In genomic region chrX:129876734-129877395, GRCh38 we compare ENCODE assay signal across 10 cellular contexts. TPM values are rescaled to one million over a fixed set of nuclear protein-coding genes. Genes with fewer than 3 reads are reported as not detected.
DNase-seq lines count a peak whose midpoint lies in the region; ATAC-seq and TF ChIP-seq lines count a peak whose summit lies in the region.
"Had no signal": no experiment of that assay in that cellular context is flagged by ENCODE, and none has a peak within 500 bp of the region (broad histone marks: within the 10 kb centered on the region; RNA-seq: fewer than 3 reads in every experiment).

No MANE protein-coding gene starts in this region.

- no peak for TF ChIP-seq CTCF in A673 (conservative IDR thresholded peaks at IDR 0.05; ENCODE audit: low read depth, low read length)
- no peak for TF ChIP-seq CTCF in HCT116 (IDR thresholded peaks at IDR 0.05 in 2 of 3, conservative IDR thresholded peaks at IDR 0.05 in 1 of 3; ENCODE audit: borderline replicate concordance in 1 of 3, insufficient read depth in 1 of 3, low read depth in 2 of 3, low read length in 2 of 3)
- TF ChIP-seq CTCF in fibroblast of pulmonary artery (IDR thresholded peaks at IDR 0.05; ENCODE audit: low read length, missing control alignments) = no peak

- H3K9me3 ChIP-seq in A673 (ENCODE audit: low read depth, low read length, poor library complexity, severe bottlenecking) (no peaks in the 10 kb centered on the region), HCT116 (ENCODE audit: control insufficient read depth in 1 of 2, insufficient read depth in 1 of 2, low read depth in 1 of 2, low read length in 2 of 2) (no peaks in the 10 kb centered on the region)
- H3K9me3 ChIP-seq: sigmoid colon had no signal

- POLR2A ChIA-PET in A673 (lab: Charles Lee; ENCODE audit: low non-redundant PET) = no interaction called here
- POLR2A ChIA-PET in HCT116 (lab: Charles Lee) = no interaction called here

- H3K27me3 ChIP-seq in A673 (replicated peaks; ENCODE audit: insufficient read depth, low read depth, low read length, poor library complexity) = no peaks in the 10 kb centered on the region
- H3K27me3 ChIP-seq in HCT116 (ENCODE audit: insufficient read depth, low read length) = no peaks in the 10 kb centered on the region
- H3K27me3 ChIP-seq: sigmoid colon had no signal

- H2AFZ ChIP-seq in HCT116 (ENCODE audit: low read depth, low read length, poor library complexity, severe bottlenecking) = peak overlapping the region; percentile 78

- no peak for TF ChIP-seq POLR2A in HCT116 (IDR thresholded peaks at IDR 0.05; ENCODE audit: borderline replicate concordance, extremely low read depth, insufficient read depth, insufficient read length)

- TF ChIP-seq RAD21 in HCT116 (IDR thresholded peaks at IDR 0.05; ENCODE audit: low read depth) = no peak

- H3K4me3 ChIP-seq in A673 (ENCODE audit: low read depth, low read length, poor library complexity, severe bottlenecking) = no peak overlapping the region
- H3K4me3 ChIP-seq in HCT116 (replicated peaks in 1 of 2; ENCODE audit: low read depth in 1 of 2, low read length in 2 of 2) = no peak overlapping the region
- no peak overlapping the region for H3K4me3 ChIP-seq in fibroblast of pulmonary artery (replicated peaks; ENCODE audit: low read depth, low read length)
- H3K4me3 ChIP-seq: BLaER1 treated with 17β-estradiol and CSF1 and Interleukin-3, amounts not matched to agents 10 nM and 100 nM; sigmoid colon had no signal

- CTCF ChIA-PET in A673 (lab: Charles Lee) (interaction anchor here (0.6 kb wide), 1 partner anchor 100 kb away, joined by 6 read pairs; no protein-coding TSS in a partner anchor), HCT116 (lab: Charles Lee) (no interaction called here)

- RAD21 ChIA-PET in HCT116 (lab: Charles Lee; ENCODE audit: low non-redundant PET in 1 of 2, low total read pairs in 2 of 2, uncharacterized antibody in 2 of 2, unreplicated experiment in 2 of 2) = no interaction called here

- no peaks in the 10 kb centered on the region for H4K20me1 ChIP-seq in HCT116 (ENCODE audit: insufficient read depth)
- H4K20me1 ChIP-seq: BLaER1 treated with 17β-estradiol and CSF1 and Interleukin-3, amounts not matched to agents 10 nM and 100 nM had no signal

- DNase-seq in A673 (ENCODE audit: low spot score) = peak; percentile 7
- DNase-seq in HCT116 (ENCODE audit: low read depth, low spot score) = peak; percentile 12
- peak; percentile 66 for DNase-seq in NCI-H82 treated with DMSO at 0.1 percent for 48 hours (lab: John Stamatoyannopoulos, UW; ENCODE audit: unreplicated experiment)
- peak; percentile 48 for DNase-seq in fibroblast of pulmonary artery (ENCODE audit: low read depth)
- no peak for DNase-seq in activated CD8-positive, alpha-beta memory T cell treated with anti-CD3 and anti-CD28 coated beads, Interleukin-2, amount 50 U/mL, for 4 hours
- DNase-seq: sigmoid colon had no signal

- no peaks in the 10 kb centered on the region for H3K79me2 ChIP-seq in HCT116 (ENCODE audit: insufficient read depth, low read length)

- no peak overlapping the region for H3K9ac ChIP-seq in HCT116 (ENCODE audit: low read length)
- H3K9ac ChIP-seq: BLaER1 treated with 17β-estradiol and CSF1 and Interleukin-3, amounts not matched to agents 10 nM and 100 nM had no signal

- peak; percentile 73 for ATAC-seq in HCT116
- no peak for ATAC-seq in HG03354 (IDR thresholded peaks at IDR 0.05; ENCODE audit: poor library complexity, severe bottlenecking, unreplicated experiment)
- ATAC-seq in HG03108 (IDR thresholded peaks at IDR 0.05; ENCODE audit: unreplicated experiment) = no peak
- ATAC-seq in GM21360 (IDR thresholded peaks at IDR 0.05; ENCODE audit: unreplicated experiment) = no peak

- H3K4me1 ChIP-seq in A673 (ENCODE audit: insufficient read depth, low read length, poor library complexity, severe bottlenecking) = no peaks in the 10 kb centered on the region
- peaks cover 4 to 12% of the 10 kb centered on the region in 2 experiments; a peak in 3 of 4 replicates for H3K4me1 ChIP-seq in HCT116 (ENCODE audit: control insufficient read depth in 1 of 2, insufficient read depth in 2 of 2, low read length in 2 of 2)
- H3K4me1 ChIP-seq: sigmoid colon had no signal

- H3K27ac ChIP-seq in A673 (ENCODE audit: low read depth, low read length, poor library complexity, severe bottlenecking) (no peak overlapping the region), HCT116 (ENCODE audit: low read depth, low read length) (0 out of 2 replicates have a peak overlapping the region, but pooled peaks have one; percentile 26)
- H3K27ac ChIP-seq: sigmoid colon had no signal

- BruUV-seq in A673 (replicated peaks; lab: Mats Ljungman, UMichigan) (no TSS peak), HCT116 (replicated peaks; lab: Mats Ljungman, UMichigan) (no TSS peak)

- H3K4me2 ChIP-seq in HCT116 (ENCODE audit: low read length) = peak overlapping the region; percentile 63

- intact Hi-C loops in A673 (cut with micrococcal nuclease; ENCODE audit: unreplicated experiment) = no loop called here
- intact Hi-C loops in HCT116 (cut with micrococcal nuclease) = no loop called here

- H3K36me3 ChIP-seq in A673 (ENCODE audit: insufficient read depth, low read length, poor library complexity, severe bottlenecking) = no peaks in the 10 kb centered on the region
- H3K36me3 ChIP-seq in HCT116 (ENCODE audit: control insufficient read depth in 1 of 2, insufficient read depth in 2 of 2, low read length in 2 of 2) = no peaks in the 10 kb centered on the region
- H3K36me3 ChIP-seq: BLaER1 treated with 17β-estradiol and CSF1 and Interleukin-3, amounts not matched to agents 10 nM and 100 nM; sigmoid colon had no signal

- H3K9me2 ChIP-seq in HCT116 (ENCODE audit: insufficient read depth) = no peaks in the 10 kb centered on the region

TF ChIP-seq in HCT116, 20 proteins besides CTCF, POLR2A, EP300 and RAD21:
- TF ChIP-seq EZH2 (IDR thresholded peaks at IDR 0.05) (no peak), SP1 (IDR thresholded peaks at IDR 0.05; ENCODE audit: low read depth) (0 out of 2 replicates have a peak, but pooled peaks have one; percentile 16), FOSL1 (IDR thresholded peaks at IDR 0.05; ENCODE audit: low read depth) (peak; percentile 24; the same call in 1 of the 2 replicates)
TF ChIP-seq in HCT116: peak in this region for 2.

RNA-seq across cellular contexts. Expression of gene UTP14A, which starts 29.1 kb away (rescaled TPM):
- total RNA-seq in A673 (2021) (35.6 and 46.3 TPM in 2 replicates), HCT116 (2021; ENCODE audit: unreplicated experiment) (28.3 TPM)
- 7.3 and 13.1 TPM in 2 replicates for polyA plus RNA-seq in HCT116 (2012)

RNA-seq across cellular contexts. Expression of gene ZDHHC9, which starts 33.2 kb away (rescaled TPM):
- total RNA-seq in A673 (2021) (17.1 and 19.4 TPM in 2 replicates), HCT116 (2021; ENCODE audit: unreplicated experiment) (18.9 TPM)
- polyA plus RNA-seq in HCT116 (2012) = 14.1 and 14.3 TPM in 2 replicates
